39 cellular contexts compared by ENCODE assay signal in genomic region chr14:26130690-26131089, GRCh38.
"Had no signal": no experiment of that assay in that cellular context is flagged by ENCODE, and none has a peak within 500 bp of the region (broad histone marks: within the 10 kb centered on the region; RNA-seq: fewer than 3 reads in every experiment).

No MANE protein-coding gene starts in this region.

- ATAC-seq: activated naive CD8-positive, alpha-beta T cell treated with anti-CD3 and anti-CD28 coated beads, Interleukin-2, amount 50 U/mL, for 24 hours; activated T-cell treated with anti-CD3 and anti-CD28 coated beads, Interleukin-2, amount 50 U/mL, for 4 hours; activated T-cell treated with anti-CD3 and anti-CD28 coated beads, Interleukin-2, amount 50 U/mL, for 72 hours; activated T-helper 17 cell treated with anti-CD3 and anti-CD28 coated beads, Interleukin-2, amount 50 U/mL, for 72 hours had no signal

- H3K9me3 Mint-ChIP-seq: activated naive CD4-positive, alpha-beta T cell treated with anti-CD3 and anti-CD28 coated beads for 36 hours; activated naive CD4-positive, alpha-beta T cell treated with anti-CD3 and anti-CD28 coated beads, Interleukin-2, amount 50 U/mL, for 24 hours; brain had no signal

- H3K27me3 ChIP-seq: adrenal gland, ascending aorta, brain microvascular endothelial cell, breast epithelium had no signal

- H3K36me3 ChIP-seq: adrenal gland, ascending aorta, brain microvascular endothelial cell, breast epithelium, cardiac muscle cell had no signal

- H3K4me1 Mint-ChIP-seq: activated naive CD4-positive, alpha-beta T cell treated with anti-CD3 and anti-CD28 coated beads, Interleukin-2, amount 10 ng/mL, durations not matched to agents 7 days and 5 days; activated naive CD4-positive, alpha-beta T cell treated with anti-CD3 and anti-CD28 coated beads, Interleukin-2, amount 50 U/mL, for 24 hours; activated naive CD8-positive, alpha-beta T cell treated with anti-CD3 and anti-CD28 coated beads for 36 hours; activated naive CD8-positive, alpha-beta T cell treated with anti-CD3 and anti-CD28 coated beads, Interleukin-2, amount 10 ng/mL, durations not matched to agents 7 days and 5 days; activated naive CD8-positive, alpha-beta T cell treated with anti-CD3 and anti-CD28 coated beads, Interleukin-2, amount 50 U/mL, for 24 hours; activated T-helper 17 cell treated with anti-CD3 and anti-CD28 coated beads, Interleukin-2, amount 50 U/mL, for 72 hours; central memory CD8-positive, alpha-beta T cell had no signal

- FAIRE-seq: astrocyte, bronchial epithelial cell had no signal

- H3K4me3 Mint-ChIP-seq: activated naive CD4-positive, alpha-beta T cell treated with anti-CD3 and anti-CD28 coated beads for 36 hours; activated naive CD4-positive, alpha-beta T cell treated with anti-CD3 and anti-CD28 coated beads, Interleukin-2, amount 10 ng/mL, durations not matched to agents 7 days and 5 days; activated naive CD4-positive, alpha-beta T cell treated with anti-CD3 and anti-CD28 coated beads, Interleukin-2, amount 50 U/mL, for 24 hours; activated naive CD8-positive, alpha-beta T cell; activated naive CD8-positive, alpha-beta T cell treated with anti-CD3 and anti-CD28 coated beads for 36 hours; activated naive CD8-positive, alpha-beta T cell treated with anti-CD3 and anti-CD28 coated beads, Interleukin-2, amount 10 ng/mL, durations not matched to agents 7 days and 5 days; activated naive CD8-positive, alpha-beta T cell treated with anti-CD3 and anti-CD28 coated beads, Interleukin-2, amount 50 U/mL, for 24 hours; activated T-cell treated with anti-CD3 and anti-CD28 coated beads, Interleukin-2, amount 50 U/mL, for 24 hours; activated T-cell treated with anti-CD3 and anti-CD28 coated beads, Interleukin-2, amount 50 U/mL, for 4 hours; activated T-cell treated with anti-CD3 and anti-CD28 coated beads, Interleukin-2, amount 50 U/mL, for 72 hours; activated T-helper 1 cell treated with anti-CD3 and anti-CD28 coated beads, Interleukin-12 subunit alpha, Interleukin-12 subunit beta, Interleukin-2, Interleukin-4 antibody, amounts not matched to agents 30 ng/mL and 10 ng/mL and 1 ng/mL, durations not matched to agents 14 hours and 24 hours and 36 hours; activated T-helper 17 cell treated with anti-CD3 and anti-CD28 coated beads, Interleukin-2, amount 50 U/mL, for 72 hours; central memory CD8-positive, alpha-beta T cell had no signal

- DNase-seq: activated effector memory CD4-positive, alpha-beta T cell treated with anti-CD3 and anti-CD28 coated beads, Interleukin-2, amount 50 U/mL, for 16 hours; activated effector memory CD4-positive, alpha-beta T cell treated with Interleukin-2 at 50 U/mL for 16 hours; activated gamma-delta T cell; activated gamma-delta T cell treated with Interleukin-2 at 50 U/mL for 16 hours; activated naive CD4-positive, alpha-beta T cell; activated naive CD4-positive, alpha-beta T cell treated with anti-CD3 and anti-CD28 coated beads for 36 hours; activated naive CD4-positive, alpha-beta T cell treated with anti-CD3 and anti-CD28 coated beads, Interleukin-2, amount 10 ng/mL, durations not matched to agents 7 days and 5 days; activated naive CD4-positive, alpha-beta T cell treated with anti-CD3 and anti-CD28 coated beads, Interleukin-2, amount 50 U/mL, for 16 hours; activated naive CD4-positive, alpha-beta T cell treated with Interleukin-2 at 50 U/mL for 16 hours; activated naive CD8-positive, alpha-beta T cell treated with anti-CD3 and anti-CD28 coated beads for 36 hours; activated naive CD8-positive, alpha-beta T cell treated with anti-CD3 and anti-CD28 coated beads, Interleukin-2, amount 10 ng/mL, durations not matched to agents 7 days and 5 days; activated naive CD8-positive, alpha-beta T cell treated with anti-CD3 and anti-CD28 coated beads, Interleukin-2, amount 50 U/mL, for 24 hours; activated T-cell treated with anti-CD3 and anti-CD28 coated beads for 4 hours; activated T-cell treated with anti-CD3 and anti-CD28 coated beads, Interleukin-2, amount 50 U/mL, for 1 hour; activated T-cell treated with anti-CD3 and anti-CD28 coated beads, Interleukin-2, amount 50 U/mL, for 24 hours; activated T-cell treated with anti-CD3 and anti-CD28 coated beads, Interleukin-2, amount 50 U/mL, for 4 hours; activated T-cell treated with anti-CD3 and anti-CD28 coated beads, Interleukin-2, amount 50 U/mL, for 48 hours; activated T-cell treated with anti-CD3 and anti-CD28 coated beads, Interleukin-2, amount 50 U/mL, for 72 hours; adrenal gland; amniotic stem cell; amygdala; anterior cingulate cortex; aorta; brain microvascular endothelial cell; caudate nucleus; central memory CD4-positive, alpha-beta T cell; cerebellar nuclear complex had no signal

- H3K27ac ChIP-seq: adrenal gland, ascending aorta, brain microvascular endothelial cell, breast epithelium, cardiac muscle cell had no signal

- H3K27me3 Mint-ChIP-seq: activated naive CD4-positive, alpha-beta T cell treated with anti-CD3 and anti-CD28 coated beads, Interleukin-2, amount 10 ng/mL, durations not matched to agents 7 days and 5 days; activated naive CD4-positive, alpha-beta T cell treated with anti-CD3 and anti-CD28 coated beads, Interleukin-2, amount 50 U/mL, for 24 hours; activated naive CD8-positive, alpha-beta T cell; activated naive CD8-positive, alpha-beta T cell treated with anti-CD3 and anti-CD28 coated beads for 36 hours; activated naive CD8-positive, alpha-beta T cell treated with anti-CD3 and anti-CD28 coated beads, Interleukin-2, amount 10 ng/mL, durations not matched to agents 7 days and 5 days; activated naive CD8-positive, alpha-beta T cell treated with anti-CD3 and anti-CD28 coated beads, Interleukin-2, amount 50 U/mL, for 24 hours; activated T-cell treated with anti-CD3 and anti-CD28 coated beads, Interleukin-2, amount 50 U/mL, for 24 hours; activated T-helper 17 cell treated with anti-CD3 and anti-CD28 coated beads, Interleukin-2, amount 50 U/mL, for 72 hours; central memory CD8-positive, alpha-beta T cell had no signal

- H3K4me3 ChIP-seq: adrenal gland, ascending aorta, breast epithelium, cardiac muscle cell had no signal

- H3K36me3 Mint-ChIP-seq: activated naive CD4-positive, alpha-beta T cell treated with anti-CD3 and anti-CD28 coated beads, Interleukin-2, amount 10 ng/mL, durations not matched to agents 7 days and 5 days; activated naive CD4-positive, alpha-beta T cell treated with anti-CD3 and anti-CD28 coated beads, Interleukin-2, amount 50 U/mL, for 24 hours; activated naive CD8-positive, alpha-beta T cell; activated naive CD8-positive, alpha-beta T cell treated with anti-CD3 and anti-CD28 coated beads for 36 hours; activated naive CD8-positive, alpha-beta T cell treated with anti-CD3 and anti-CD28 coated beads, Interleukin-2, amount 10 ng/mL, durations not matched to agents 7 days and 5 days; brain had no signal

- H3K9me3 ChIP-seq: adrenal gland, ascending aorta, breast epithelium had no signal

- H3K27ac Mint-ChIP-seq: activated naive CD4-positive, alpha-beta T cell treated with anti-CD3 and anti-CD28 coated beads for 36 hours; activated naive CD4-positive, alpha-beta T cell treated with anti-CD3 and anti-CD28 coated beads, Interleukin-2, amount 10 ng/mL, durations not matched to agents 7 days and 5 days; activated naive CD4-positive, alpha-beta T cell treated with anti-CD3 and anti-CD28 coated beads, Interleukin-2, amount 50 U/mL, for 24 hours; activated naive CD8-positive, alpha-beta T cell; activated naive CD8-positive, alpha-beta T cell treated with anti-CD3 and anti-CD28 coated beads for 36 hours; activated naive CD8-positive, alpha-beta T cell treated with anti-CD3 and anti-CD28 coated beads, Interleukin-2, amount 10 ng/mL, durations not matched to agents 7 days and 5 days; activated naive CD8-positive, alpha-beta T cell treated with anti-CD3 and anti-CD28 coated beads, Interleukin-2, amount 50 U/mL, for 24 hours; activated T-cell treated with anti-CD3 and anti-CD28 coated beads, Interleukin-2, amount 50 U/mL, for 24 hours; activated T-cell treated with anti-CD3 and anti-CD28 coated beads, Interleukin-2, amount 50 U/mL, for 72 hours; activated T-helper 1 cell treated with anti-CD3 and anti-CD28 coated beads, Interleukin-12 subunit alpha, Interleukin-12 subunit beta, Interleukin-2, Interleukin-4 antibody, amounts not matched to agents 30 ng/mL and 10 ng/mL and 1 ng/mL, durations not matched to agents 14 hours and 24 hours and 36 hours; activated T-helper 17 cell treated with anti-CD3 and anti-CD28 coated beads, Interleukin-2, amount 50 U/mL, for 72 hours; activated T-helper 2 cell treated with anti-CD3 and anti-CD28 coated beads, Interferon-gamma antibody, Interleukin-2, Interleukin-4, amounts not matched to agents 10 μg/mL and 5 μg/mL and 100 μg/mL, durations not matched to agents 14 hours and 24 hours and 36 hours had no signal

- H3K4me1 ChIP-seq: adrenal gland, ascending aorta, breast epithelium had no signal
